1 cellular context compared by ENCODE assay signal in genomic region chr3:187739561-187740445, GRCh38.
A peak's percentile ranks its signal among the peaks of the same experiment; 100 is the strongest.
TF ChIP-seq lines count a peak whose summit lies in the region.

No MANE protein-coding gene starts in this region.

TF ChIP-seq in HepG2, 621 proteins besides CTCF, POLR2A, EP300 and RAD21 (continued from another document):
- TF ChIP-seq ZNF615 (CRISPR knock-in tag; IDR thresholded peaks at IDR 0.05; ENCODE audit: borderline replicate concordance) (no peak), MYC (CRISPR knock-in tag; IDR thresholded peaks at IDR 0.05; ENCODE audit: borderline replicate concordance) (0 out of 2 replicates have a peak, but pooled peaks have one; percentile 60), FOXA3 (CRISPR knock-in tag; IDR thresholded peaks at IDR 0.05) (0 out of 2 replicates have a peak, but pooled peaks have one; percentile 23), SRSF1 (optimal IDR thresholded peaks at IDR 0.05; ENCODE audit: low read depth, low read length) (peak; percentile 23), ZNF766 (CRISPR knock-in tag; IDR thresholded peaks at IDR 0.05; ENCODE audit: borderline replicate concordance) (peak; percentile 50; the same call in 1 of the 2 replicates), HDAC1 (CRISPR knock-in tag; IDR thresholded peaks at IDR 0.05) (peak; percentile 64), MAZ (IDR thresholded peaks at IDR 0.05; ENCODE audit: borderline replicate concordance, low read depth, low read length) (peak; percentile 52), MAZ (CRISPR knock-in tag; IDR thresholded peaks at IDR 0.05; ENCODE audit: low read depth) (peak; percentile 77; the same call in 1 of the 2 replicates), ZNF138 (CRISPR knock-in tag; IDR thresholded peaks at IDR 0.05; ENCODE audit: low read depth) (0 out of 2 replicates have a peak, but pooled peaks have one; percentile 24), HMG20A (CRISPR knock-in tag; IDR thresholded peaks at IDR 0.05; ENCODE audit: borderline replicate concordance) (no peak), SKI (IDR thresholded peaks at IDR 0.05; ENCODE audit: partially characterized antibody) (peak; percentile 36), PPARG (CRISPR knock-in tag; conservative IDR thresholded peaks at IDR 0.05) (no peak), ZNF576 (CRISPR knock-in tag; IDR thresholded peaks at IDR 0.05) (peak; percentile 88; the same call in 1 of the 2 replicates), ZNF569 (CRISPR knock-in tag; IDR thresholded peaks at IDR 0.05; ENCODE audit: borderline replicate concordance) (no peak), ZNF253 (CRISPR knock-in tag; IDR thresholded peaks at IDR 0.05; ENCODE audit: borderline replicate concordance) (no peak), HINFP (CRISPR knock-in tag; IDR thresholded peaks at IDR 0.05; ENCODE audit: low read depth) (peak; percentile 57; the same call in 1 of the 2 replicates), ZNF891 (CRISPR knock-in tag; IDR thresholded peaks at IDR 0.05) (peak; percentile 33; the same call in 1 of the 2 replicates), HHEX (CRISPR knock-in tag; IDR thresholded peaks at IDR 0.05) (no peak), ZFP90 (CRISPR knock-in tag; IDR thresholded peaks at IDR 0.05; ENCODE audit: borderline replicate concordance) (no peak), TBX3 (IDR thresholded peaks at IDR 0.05; ENCODE audit: borderline replicate concordance) (no peak), ARNT (IDR thresholded peaks at IDR 0.05) (no peak), ATF2 (CRISPR knock-in tag; IDR thresholded peaks at IDR 0.05) (no peak), MXD1 (CRISPR knock-in tag; IDR thresholded peaks at IDR 0.05) (0 out of 2 replicates have a peak, but pooled peaks have one; percentile 27), HIVEP1 (CRISPR knock-in tag; IDR thresholded peaks at IDR 0.05) (0 out of 2 replicates have a peak, but pooled peaks have one; percentile 29), FOXC1 (CRISPR knock-in tag; IDR thresholded peaks at IDR 0.05; ENCODE audit: borderline replicate concordance) (peak; percentile 58), ZZZ3 (CRISPR knock-in tag; IDR thresholded peaks at IDR 0.05; ENCODE audit: borderline replicate concordance) (no peak), ZNF343 (CRISPR knock-in tag; IDR thresholded peaks at IDR 0.05) (no peak), MAX (IDR thresholded peaks at IDR 0.05) (peak; percentile 79), HMGXB4 (CRISPR knock-in tag; IDR thresholded peaks at IDR 0.05; ENCODE audit: borderline replicate concordance in 1 of 2, low read depth in 1 of 2) (peak; percentile 66 to 87; a peak in 3 of 4 replicates), HOXA7 (CRISPR knock-in tag; IDR thresholded peaks at IDR 0.05) (no peak), RBFOX2 (IDR thresholded peaks at IDR 0.05; ENCODE audit: low read depth, low read length) (peak; percentile 84)
